12 cellular contexts compared by ENCODE assay signal in the genomic region with DNA sequence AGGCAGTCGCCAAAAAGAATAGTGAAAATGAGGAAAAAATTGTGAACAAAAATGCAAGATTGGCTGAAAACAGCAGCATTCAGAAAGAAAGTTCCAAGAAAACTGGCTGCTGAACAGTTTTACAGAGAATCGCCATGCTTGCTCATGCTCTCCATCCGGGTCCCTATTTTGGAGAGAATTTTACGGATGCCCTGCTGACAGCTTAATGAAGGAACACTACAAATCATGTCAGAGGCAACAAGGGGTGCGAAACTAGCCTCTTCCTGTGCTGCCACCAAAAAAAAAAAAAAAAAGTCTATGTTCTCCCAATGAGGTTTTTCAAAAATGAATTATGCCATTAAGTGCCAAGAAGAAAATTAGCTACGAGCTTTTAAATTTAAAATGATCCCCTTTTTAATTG.
DNase-seq lines count a peak whose midpoint lies in the region; ATAC-seq and TF ChIP-seq lines count a peak whose summit lies in the region.
"Had no signal": no experiment of that assay in that cellular context is flagged by ENCODE, and none has a peak within 500 bp of the region (broad histone marks: within the 10 kb centered on the region; RNA-seq: fewer than 3 reads in every experiment).

No MANE protein-coding gene starts in this region.

- POLR2A ChIA-PET in SK-N-SH (lab: Yijun Ruan, JAX) = no interaction called here

- H2AFZ ChIP-seq in H9 (ENCODE audit: low read length) (no peak overlapping the region), SK-N-SH (ENCODE audit: low read depth) (no peak overlapping the region)

- H3K27me3 ChIP-seq in H9 (ENCODE audit: insufficient read depth, low read length) = peaks cover 9% of the 10 kb centered on the region
- H3K27me3 ChIP-seq in SK-N-SH (ENCODE audit: insufficient read depth) = no peaks in the 10 kb centered on the region

- H2BK20ac ChIP-seq in H9 (ENCODE audit: low read depth, low read length, poor library complexity, severe bottlenecking) = no peak overlapping the region

- H4K8ac ChIP-seq in H9 (replicated peaks; ENCODE audit: insufficient read length, low read depth, low read length) = no peak overlapping the region

- TF ChIP-seq CTCF in H9 (conservative IDR thresholded peaks at IDR 0.05) (no peak), nephron progenitor cell (IDR thresholded peaks at IDR 0.05) (no peak), SK-N-SH (IDR thresholded peaks at IDR 0.05) (no peak)

- no peaks in the 10 kb centered on the region for H3K36me3 ChIP-seq in SK-N-SH (replicated peaks in 1 of 2; ENCODE audit: control insufficient read depth in 1 of 2, insufficient read depth in 2 of 2, low read length in 1 of 2)
- H3K36me3 ChIP-seq: HAP-1 had no signal

- H3K27ac Mint-ChIP-seq in H9 (no peak overlapping the region), nephron progenitor cell (no peak overlapping the region)
- H3K27ac Mint-ChIP-seq in activated T-cell treated with anti-CD3 and anti-CD28 coated beads, Interleukin-2, amount 50 U/mL, for 72 hours = no peak overlapping the region
- H3K27ac Mint-ChIP-seq: CD8-positive, alpha-beta T cell had no signal

- no peak overlapping the region for H3K23ac ChIP-seq in H9 (ENCODE audit: insufficient read length, low read depth, low read length)

- H3K23me2 ChIP-seq in H9 (ENCODE audit: insufficient read length, low read depth, low read length, poor library complexity, severe bottlenecking) = no peaks in the 10 kb centered on the region

- H3K4me2 ChIP-seq in H9 (ENCODE audit: insufficient read depth, insufficient read length, low read length) (peak overlapping the region; percentile 30), SK-N-SH (no peak overlapping the region)

- no peaks in the 10 kb centered on the region for H3F3A ChIP-seq in SK-N-SH (replicated peaks; ENCODE audit: insufficient read depth)

- no peak for TF ChIP-seq EP300 in SK-N-SH (IDR thresholded peaks at IDR 0.05; ENCODE audit: borderline replicate concordance in 1 of 2, low read depth in 1 of 2, low read length in 1 of 2)

- H2BK15ac ChIP-seq in H9 (ENCODE audit: low read depth, low read length) = no peak overlapping the region

- no peak overlapping the region for H3K27ac ChIP-seq in H9 (ENCODE audit: insufficient read length, low read depth, low read length)
- H3K27ac ChIP-seq in SK-N-SH (ENCODE audit: low read depth in 2 of 2, low read length in 1 of 2) = no peak overlapping the region
- H3K27ac ChIP-seq: RWPE1 had no signal

- H4K5ac ChIP-seq in H9 (ENCODE audit: insufficient read length, low read depth, low read length) = no peak overlapping the region

- no peak overlapping the region for H2AK5ac ChIP-seq in H9 (ENCODE audit: insufficient read length, low read length)

- H3K9me3 Mint-ChIP-seq in H9 (no peaks in the 10 kb centered on the region), nephron progenitor cell (no peaks in the 10 kb centered on the region)
- peaks cover 5 to 10% of the 10 kb centered on the region in 2 donors for H3K9me3 Mint-ChIP-seq in activated T-cell treated with anti-CD3 and anti-CD28 coated beads, Interleukin-2, amount 50 U/mL, for 72 hours

- H3K4me3 ChIP-seq in SK-N-SH (ENCODE audit: low read depth in 2 of 2, low read length in 1 of 2) = no peak overlapping the region
- H3K4me3 ChIP-seq: HAP-1 had no signal

- H3K9me2 ChIP-seq in SK-N-SH = no peaks in the 10 kb centered on the region

- H3K36me3 Mint-ChIP-seq in H9 (ENCODE audit: insufficient read depth in 1 of 3, low read depth in 3 of 3) (no peaks in the 10 kb centered on the region), nephron progenitor cell (ENCODE audit: low read depth) (no peaks in the 10 kb centered on the region)
- no peaks in the 10 kb centered on the region for H3K36me3 Mint-ChIP-seq in activated T-cell treated with anti-CD3 and anti-CD28 coated beads, Interleukin-2, amount 50 U/mL, for 72 hours (ENCODE audit: insufficient read depth in 2 of 2)
- H3K36me3 Mint-ChIP-seq: CD8-positive, alpha-beta T cell had no signal

- peaks cover 39% of the 10 kb centered on the region for H3K27me3 Mint-ChIP-seq in H9 (ENCODE audit: low read depth)
- H3K27me3 Mint-ChIP-seq in nephron progenitor cell (ENCODE audit: low read depth, poor library complexity) = peaks cover 48% of the 10 kb centered on the region
- peaks cover 30% of the 10 kb centered on the region for H3K27me3 Mint-ChIP-seq in activated T-cell treated with anti-CD3 and anti-CD28 coated beads, Interleukin-2, amount 50 U/mL, for 72 hours (ENCODE audit: low read depth)

- no peak overlapping the region for H2BK12ac ChIP-seq in H9 (ENCODE audit: insufficient read length, low read depth, low read length)

- H3K9me3 ChIP-seq in H9 (ENCODE audit: control insufficient read depth, low read depth, low read length) (no peaks in the 10 kb centered on the region), SK-N-SH (no peaks in the 10 kb centered on the region)
- H3K9me3 ChIP-seq: HAP-1 had no signal

- H3K18ac ChIP-seq in H9 (ENCODE audit: insufficient read length, low read depth, low read length) = no peak overlapping the region

- CTCF ChIA-PET in SK-N-SH (lab: Yijun Ruan, JAX) = interaction anchor here (1.2 kb wide), 1 partner anchor 10 kb away, joined by 3 read pairs; no protein-coding TSS in a partner anchor

- no peak overlapping the region for H2BK120ac ChIP-seq in H9 (ENCODE audit: low read depth, low read length, poor library complexity, severe bottlenecking)

- no peaks in the 10 kb centered on the region for H3K79me1 ChIP-seq in H9 (ENCODE audit: insufficient read depth, low read depth, low read length, poor library complexity, severe bottlenecking)

- H3K4ac ChIP-seq in H9 (ENCODE audit: low read depth, low read length) = no peak overlapping the region

- no peak for TF ChIP-seq RAD21 in SK-N-SH (IDR thresholded peaks at IDR 0.05; ENCODE audit: low read length)

- H3K56ac ChIP-seq in H9 (ENCODE audit: insufficient read length, low read depth, low read length) = no peak overlapping the region

- DNase-seq in H9 (no peak), NCI-H1417 (lab: John Stamatoyannopoulos, UW) (peak in 2 of 3 experiments; percentile 76 to 93), RPMI8226 (peak; percentile 57), nephron progenitor cell (peak; percentile 17), SK-N-SH (no peak)
- DNase-seq in activated T-cell treated with anti-CD3 and anti-CD28 coated beads, Interleukin-2, amount 50 U/mL, for 72 hours = no peak
- DNase-seq in activated CD4-positive, alpha-beta T cell treated with anti-CD3 and anti-CD28 coated beads, Interleukin-2, amount 50 U/mL, for 1 hour = no peak
- DNase-seq: CD8-positive, alpha-beta T cell; NCI-H2171; NCI-H446 treated with DMSO at 0.1 percent for 48 hours had no signal

- H4K20me1 ChIP-seq in H9 (ENCODE audit: control insufficient read depth, insufficient read depth, insufficient read length) (no peaks in the 10 kb centered on the region), SK-N-SH (ENCODE audit: insufficient read depth) (no peaks in the 10 kb centered on the region)

- no peak overlapping the region for H2BK5ac ChIP-seq in H9 (ENCODE audit: insufficient read length, low read length)

- no CpG with 5 or more reads among the region's 6 CpGs for WGBS in H9 (ENCODE audit: extremely low coverage, insufficient read length, low lambda C conversion rate)
- 5% methylated on average over 6 of the region's 6 CpGs for WGBS in SK-N-SH (ENCODE audit: low lambda C conversion rate)

- no peak for ATAC-seq in activated T-cell treated with anti-CD3 and anti-CD28 coated beads, Interleukin-2, amount 50 U/mL, for 72 hours (replicated peaks in 1 of 2)
- ATAC-seq: CD8-positive, alpha-beta T cell had no signal

- H3K4me3 Mint-ChIP-seq in H9 (no peak overlapping the region), nephron progenitor cell (peak overlapping the region; percentile 72)
- no peak overlapping the region for H3K4me3 Mint-ChIP-seq in activated T-cell treated with anti-CD3 and anti-CD28 coated beads, Interleukin-2, amount 50 U/mL, for 72 hours
- H3K4me3 Mint-ChIP-seq: CD8-positive, alpha-beta T cell had no signal

- H3K9ac ChIP-seq in H9 (ENCODE audit: extremely low read depth, insufficient read length, low read length) (no peak overlapping the region), SK-N-SH (no peak overlapping the region)

- peaks cover 2% of the 10 kb centered on the region; the same call in 1 of the 2 replicates for H3K4me1 ChIP-seq in H9 (ENCODE audit: insufficient read depth, low read length)
- H3K4me1 ChIP-seq in SK-N-SH (ENCODE audit: control insufficient read depth in 1 of 2, insufficient read depth in 2 of 2, low read depth in 1 of 2, low read length in 1 of 2) = no peaks in the 10 kb centered on the region; a peak in 1 of 4 replicates
- H3K4me1 ChIP-seq: HAP-1 had no signal

- H3K79me2 ChIP-seq in H9 (ENCODE audit: insufficient read depth, low read length) = no peaks in the 10 kb centered on the region
- H3K79me2 ChIP-seq in SK-N-SH (ENCODE audit: insufficient read depth) = no peaks in the 10 kb centered on the region

- H3K14ac ChIP-seq in H9 (ENCODE audit: insufficient read depth, low read length) = no peak overlapping the region

- H3K4me1 Mint-ChIP-seq in H9 (peaks cover 21 to 22% of the 10 kb centered on the region in 2 experiments), nephron progenitor cell (peaks cover 41% of the 10 kb centered on the region)
- H3K4me1 Mint-ChIP-seq in activated T-cell treated with anti-CD3 and anti-CD28 coated beads, Interleukin-2, amount 50 U/mL, for 72 hours (ENCODE audit: low read depth) = no peaks in the 10 kb centered on the region

- no peak overlapping the region for H4K91ac ChIP-seq in H9 (ENCODE audit: insufficient read length, low read depth, low read length)

- no peak overlapping the region for H3T11ph ChIP-seq in H9 (ENCODE audit: low read length)

TF ChIP-seq in SK-N-SH, 30 proteins besides CTCF, POLR2A, EP300 and RAD21 (continues in another document):
- TF ChIP-seq TEAD4 (IDR thresholded peaks at IDR 0.05; ENCODE audit: borderline replicate concordance, insufficient read depth) (no peak), SIN3A (IDR thresholded peaks at IDR 0.05; ENCODE audit: borderline replicate concordance, low read depth, low read length) (no peak), SMC3 (IDR thresholded peaks at IDR 0.05; ENCODE audit: low read depth, low read length) (no peak), MXI1 (IDR thresholded peaks at IDR 0.05; ENCODE audit: low read depth, low read length) (no peak)
- TF ChIP-seq, protein P1, sequence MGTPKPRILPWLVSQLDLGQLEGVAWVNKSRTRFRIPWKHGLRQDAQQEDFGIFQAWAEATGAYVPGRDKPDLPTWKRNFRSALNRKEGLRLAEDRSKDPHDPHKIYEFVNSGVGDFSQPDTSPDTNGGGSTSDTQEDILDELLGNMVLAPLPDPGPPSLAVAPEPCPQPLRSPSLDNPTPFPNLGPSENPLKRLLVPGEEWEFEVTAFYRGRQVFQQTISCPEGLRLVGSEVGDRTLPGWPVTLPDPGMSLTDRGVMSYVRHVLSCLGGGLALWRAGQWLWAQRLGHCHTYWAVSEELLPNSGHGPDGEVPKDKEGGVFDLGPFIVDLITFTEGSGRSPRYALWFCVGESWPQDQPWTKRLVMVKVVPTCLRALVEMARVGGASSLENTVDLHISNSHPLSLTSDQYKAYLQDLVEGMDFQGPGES (IDR thresholded peaks at IDR 0.05; ENCODE audit: low read depth, low read length) = no peak

Comparison
In these comparisons a context has a peak if more than half of its experiments do, and no peak if none do; other contexts are left out.
1. DNase-seq: peak in NCI-H1417 (2 of 3), RPMI8226 (single experiment) and nephron progenitor cell (single experiment); none in H9 (single experiment), SK-N-SH (single experiment), activated T-cell treated with anti-CD3 and anti-CD28 coated beads, Interleukin-2, amount 50 U/mL, for 72 hours (0 of 2) and activated CD4-positive, alpha-beta T cell treated with anti-CD3 and anti-CD28 coated beads, Interleukin-2, amount 50 U/mL, for 1 hour (single experiment).